27 cellular contexts compared by ENCODE assay signal in the genomic region with DNA sequence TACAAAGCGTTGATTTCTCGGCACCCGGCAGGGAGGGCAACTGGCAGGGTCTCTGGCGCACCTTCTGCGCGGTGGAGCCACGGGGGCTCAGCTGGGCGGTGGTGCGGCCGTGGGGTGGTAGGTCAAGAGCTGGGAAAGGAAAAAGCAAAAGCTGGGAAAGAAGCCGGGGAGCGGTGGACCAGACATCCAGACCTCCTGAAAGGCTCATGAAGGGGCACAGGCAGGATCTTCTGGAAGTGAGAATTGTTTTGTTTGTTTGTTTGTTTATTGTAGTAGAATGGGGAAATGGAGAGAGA. TPM values are rescaled to one million over a fixed set of nuclear protein-coding genes. Genes with fewer than 3 reads are reported as not detected.
DNase-seq lines count a peak whose midpoint lies in the region; ATAC-seq and TF ChIP-seq lines count a peak whose summit lies in the region.
"Had no signal": no experiment of that assay in that cellular context is flagged by ENCODE, and none has a peak within 500 bp of the region (broad histone marks: within the 10 kb centered on the region; RNA-seq: fewer than 3 reads in every experiment).

No MANE protein-coding gene starts in this region.

- no peaks in the 10 kb centered on the region for H3K4me1 Mint-ChIP-seq in nephron

- TF ChIP-seq CTCF in left ventricle myocardium inferior (IDR thresholded peaks at IDR 0.05; ENCODE audit: borderline replicate concordance) (no peak), heart left ventricle (IDR thresholded peaks at IDR 0.05) (no peak), fibroblast of mammary gland (conservative IDR thresholded peaks at IDR 0.05; ENCODE audit: control insufficient read depth, insufficient read depth, low read depth, low read length) (no peak), nephron (IDR thresholded peaks at IDR 0.05; ENCODE audit: unreplicated experiment in 3 of 3) (no peak)

- WGBS in heart left ventricle, 4 donors = 37 to 47% (median 43%) methylated on average over 12 of the region's 12 CpGs

- H3K9me3 Mint-ChIP-seq in nephron = no peaks in the 10 kb centered on the region
- H3K9me3 Mint-ChIP-seq: activated CD8-positive, alpha-beta T cell treated with anti-CD3 and anti-CD28 coated beads for 36 hours had no signal

- peak overlapping the region; percentile 42 for H3K4me3 ChIP-seq in left ventricle myocardium inferior
- peak overlapping the region in 1 of 12 donors; percentile 35 for H3K4me3 ChIP-seq in heart left ventricle
- peak overlapping the region; percentile 49 for H3K4me3 ChIP-seq in fibroblast of mammary gland (ENCODE audit: control insufficient read depth, low read depth, low read length)
- H3K4me3 ChIP-seq: GM12878, left lung, mucosa of descending colon had no signal

- TF ChIP-seq POLR2A in heart left ventricle (IDR thresholded peaks at IDR 0.05) = no peak

- H3K9me3 ChIP-seq in left ventricle myocardium inferior (replicated peaks) (no peaks in the 10 kb centered on the region), heart left ventricle (no peaks in the 10 kb centered on the region)
- H3K9me3 ChIP-seq: esophagus muscularis mucosa, left lung, mucosa of descending colon had no signal

- H3K27ac Mint-ChIP-seq in nephron = no peak overlapping the region
- H3K27ac Mint-ChIP-seq: activated CD8-positive, alpha-beta T cell treated with anti-CD3 and anti-CD28 coated beads for 36 hours had no signal

- H3K4me1 ChIP-seq in left ventricle myocardium inferior (no peaks in the 10 kb centered on the region), heart left ventricle (peaks cover 0 to 4% (median 0%) of the 10 kb centered on the region in 12 donors)
- H3K4me1 ChIP-seq: esophagus muscularis mucosa, left lung had no signal

- intact Hi-C loops in left ventricle myocardium inferior (cut with micrococcal nuclease) = no loop called here
- intact Hi-C loops in heart left ventricle (cut with DNase I) = no loop called here
- intact Hi-C loops in posterior vena cava (cut with DNase I) = no loop called here

- peaks cover 68% of the 10 kb centered on the region for H3K27me3 Mint-ChIP-seq in nephron (ENCODE audit: low read depth)

- DNase-seq in left ventricle myocardium inferior (no peak), heart left ventricle (no peak), fibroblast of mammary gland (ENCODE audit: low read depth) (no peak), inferior parietal cortex (ENCODE audit: extremely low spot score) (no peak), posterior vena cava (ENCODE audit: low spot score) (no peak), SHP77 (lab: John Stamatoyannopoulos, UW) (no peak)
- no peak for DNase-seq in activated CD8-positive, alpha-beta memory T cell treated with anti-CD3 and anti-CD28 coated beads, Interleukin-2, amount 50 U/mL, for 48 hours
- DNase-seq: activated CD4-positive, CD25-positive, alpha-beta regulatory T cell treated with anti-CD3 and anti-CD28 coated beads, Interleukin-2, amount 50 U/mL, for 72 hours; activated CD8-positive, alpha-beta T cell treated with anti-CD3 and anti-CD28 coated beads for 36 hours; activated T-cell treated with anti-CD3 and anti-CD28 coated beads, Interleukin-2, amount 50 U/mL, for 1 hour; AML-193; amniotic stem cell; central memory CD4-positive, alpha-beta T cell; effector memory CD4-positive, alpha-beta T cell; Kasumi-1; left lung; mucosa of descending colon; NCI-H1092; NCI-H2029; NCI-H345; stimulated activated CD4-positive, alpha-beta T cell treated with anti-CD3 and anti-CD28 coated beads, Interleukin-4, amount 100 ng/mL, for 24 hours; stimulated activated naive CD4-positive, alpha-beta T cell treated with Interleukin-2 at 50 U/mL for 16 hours had no signal

- H3K27ac ChIP-seq in left ventricle myocardium inferior (replicated peaks) (no peak overlapping the region), heart left ventricle (no peak overlapping the region)
- H3K27ac ChIP-seq: 22Rv1, esophagus muscularis mucosa, left lung had no signal

- no peak for ATAC-seq in heart left ventricle
- ATAC-seq: activated CD8-positive, alpha-beta T cell treated with anti-CD3 and anti-CD28 coated beads for 36 hours; GM12878 had no signal

- peaks cover 54% of the 10 kb centered on the region for H3K27me3 ChIP-seq in left ventricle myocardium inferior (ENCODE audit: low read depth)
- peaks cover 0 to 57% (median 20%) of the 10 kb centered on the region in 9 donors for H3K27me3 ChIP-seq in heart left ventricle

- H3K36me3 ChIP-seq in left ventricle myocardium inferior (no peaks in the 10 kb centered on the region), heart left ventricle (no peaks in the 10 kb centered on the region)
- H3K36me3 ChIP-seq: esophagus muscularis mucosa, left lung had no signal

- H3K36me3 Mint-ChIP-seq in nephron (ENCODE audit: low read depth) = no peaks in the 10 kb centered on the region

- H3K4me3 Mint-ChIP-seq in nephron = peak overlapping the region; percentile 69 to 76 (median 74)

RNA-seq across cellular contexts. Expression of a gene that starts 7.2 kb away (rescaled TPM):
- 6,072 TPM for total RNA-seq in left ventricle myocardium inferior
- total RNA-seq in heart left ventricle = 1,000 to 10,000 TPM in 6 of 9 donors, 100 to 1,000 TPM in 1, not detected in 2; 364 to 3,776 (median 2,470) TPM
- polyA plus RNA-seq in heart left ventricle = not detected
- over 10,000 TPM; 12,584 to 18,986 TPM for total RNA-seq in posterior vena cava
- polyA plus RNA-seq: thymus had no signal
